In the genomic region with DNA sequence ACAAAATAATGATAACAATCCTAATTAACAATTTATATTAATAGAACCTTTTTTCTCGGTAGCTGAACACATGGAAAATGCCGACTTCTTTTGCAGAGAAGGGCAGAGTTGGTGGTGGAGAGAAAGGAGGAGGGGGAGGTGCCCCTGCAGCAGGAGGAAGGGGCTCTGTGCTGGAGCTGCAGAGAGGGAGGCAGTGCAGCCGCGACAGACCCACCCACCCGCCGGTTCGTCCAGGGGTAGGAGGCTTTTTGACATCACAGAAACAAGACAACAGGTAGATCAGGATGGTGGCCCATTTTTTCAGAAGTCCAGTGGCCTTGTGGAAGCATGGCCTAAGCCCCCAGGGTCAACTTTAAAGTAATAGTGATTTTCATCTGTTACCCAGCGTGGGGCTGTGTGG, we compare ENCODE assay signal across 5 cellular contexts.
"Had no signal": no experiment of that assay in that cellular context is flagged by ENCODE, and none has a peak within 500 bp of the region (broad histone marks: within the 10 kb centered on the region; RNA-seq: fewer than 3 reads in every experiment).

No MANE protein-coding gene starts in this region.

- H3K4me2 ChIP-seq: GM23338 had no signal

- DNase-seq: H9, HCEC 1CT, KBM-7 had no signal

- H3K27ac ChIP-seq: HL-60 had no signal

- H3K4me3 ChIP-seq: GM23338 had no signal

- H2AFZ ChIP-seq: GM23338 had no signal
